ENCODE assay signal across 8 cellular contexts in genomic region chr12:57772429-57773322, GRCh38. TPM values are rescaled to one million over a fixed set of nuclear protein-coding genes. Genes with fewer than 3 reads are reported as not detected.
A peak's percentile ranks its signal among the peaks of the same experiment; 100 is the strongest.
DNase-seq lines count a peak whose midpoint lies in the region; ATAC-seq, FAIRE-seq and TF ChIP-seq lines count a peak whose summit lies in the region.

TSS of gene EEF1AKMT3 (plus strand) at chr12:57772614. CDS start at chr12:57772725, 111 bp downstream.

- H4K91ac ChIP-seq in H1 (replicated peaks; ENCODE audit: insufficient read length, low read length) (peak within 1 kb of the TSS; percentile 96), mesenchymal stem cell (ENCODE audit: low read length) (peak within 1 kb of the TSS; percentile 91)

- TF ChIP-seq CTCF in H1 (IDR thresholded peaks at IDR 0.05; ENCODE audit: control extremely low read depth in 1 of 3, insufficient read depth in 1 of 3, low read depth in 1 of 3, low read length in 3 of 3) (no peak), thoracic aorta (IDR thresholded peaks at IDR 0.05) (no peak)

- no peaks in the 10 kb centered on the region; the same call in 1 of the 2 replicates for H3K79me1 ChIP-seq in H1 (ENCODE audit: low read depth, low read length)
- peaks cover 15% of the 10 kb centered on the region for H3K79me1 ChIP-seq in mesenchymal stem cell (replicated peaks; ENCODE audit: low read length, poor library complexity, severe bottlenecking)

- WGBS in H1 (ENCODE audit: extremely low coverage in 1 of 2, insufficient coverage in 1 of 2, insufficient read length in 1 of 2, insufficient replicate concordance in 2 of 2, low coverage in 1 of 2, low lambda C conversion rate in 2 of 2, missing lambda C conversion rate in 1 of 2), 2 experiments, result 7% methylated on average over 40 of the region's 67 CpGs; no CpG with 5 or more reads in 1 of the 2 experiments
- WGBS in mesenchymal stem cell, result 1% methylated on average over 59 of the region's 67 CpGs

- POLR2A ChIA-PET in H1 (lab: Charles Lee; ENCODE audit: partially characterized antibody), result interaction anchor here (0.7 to 2.0 kb wide), 31 partner anchors 8 to 179 kb away, joined by 3 to 22 read pairs (median 4); partner anchors contain the start of genes CTDSP2, MARCHF9, TSFM and TSPAN31

- H3K9ac ChIP-seq in HUES48 (ENCODE audit: low read depth, low read length), result peak within 1 kb of the TSS; percentile 100
- H3K9ac ChIP-seq in H1 (replicated peaks in 1 of 4; ENCODE audit: extremely low read depth in 1 of 4, low read depth in 3 of 4, low read length in 3 of 4), result peak within 1 kb of the TSS; percentile 98 to 100 (median 99)
- peak within 1 kb of the TSS; percentile 95 for H3K9ac ChIP-seq in mesenchymal stem cell (ENCODE audit: low read length)

- H3K4me1 ChIP-seq in HUES48 (ENCODE audit: control insufficient read depth, insufficient read depth, low read length), result no peaks in the 10 kb centered on the region
- H3K4me1 ChIP-seq in H1 (replicated peaks in 1 of 4; ENCODE audit: control insufficient read depth in 3 of 4, insufficient read depth in 4 of 4, low read length in 3 of 4), result peaks cover 0 to 3% (median 1%) of the 10 kb centered on the region in 4 experiments; a peak in 3 of 7 replicates
- peaks cover 12% of the 10 kb centered on the region for H3K4me1 ChIP-seq in mesenchymal stem cell (ENCODE audit: control insufficient read depth, insufficient read depth, low read depth, low read length)
- peaks cover 9 to 24% of the 10 kb centered on the region in 2 donors for H3K4me1 ChIP-seq in thoracic aorta (ENCODE audit: control insufficient read depth in 1 of 2, low read depth in 2 of 2)

- H3K4me3 ChIP-seq in HUES48 (ENCODE audit: low read depth, low read length) (peak within 1 kb of the TSS; percentile 97), H1 (ENCODE audit: extremely low read depth in 1 of 4, insufficient read depth in 2 of 4, low read depth in 3 of 4, low read length in 4 of 4) (peak within 1 kb of the TSS; percentile 79 to 99 (median 95)), mesenchymal stem cell (ENCODE audit: insufficient read depth in 1 of 2, low read depth in 1 of 2, low read length in 2 of 2) (peak within 1 kb of the TSS; percentile 70 to 98), thoracic aorta (peak within 1 kb of the TSS; percentile 97)

- H3K4me2 ChIP-seq in H1 (ENCODE audit: insufficient read depth in 1 of 2, low read depth in 2 of 2, low read length in 2 of 2), result peak within 1 kb of the TSS; percentile 96 to 99
- peak within 1 kb of the TSS; percentile 99 for H3K4me2 ChIP-seq in mesenchymal stem cell (ENCODE audit: low read length, poor library complexity, severe bottlenecking)

- H3K4ac ChIP-seq in H1 (replicated peaks; ENCODE audit: insufficient read length, low read depth, low read length) (peak within 1 kb of the TSS; percentile 91), mesenchymal stem cell (ENCODE audit: low read depth in 1 of 2, low read length in 2 of 2) (peak within 1 kb of the TSS; percentile 39 to 97)

- peak within 1 kb of the TSS; percentile 99 for H3K18ac ChIP-seq in H1 (ENCODE audit: extremely low read depth, low read length)
- peak within 1 kb of the TSS; percentile 68 to 99 for H3K18ac ChIP-seq in mesenchymal stem cell (ENCODE audit: low read depth in 1 of 2, low read length in 2 of 2)

- peaks cover 12% of the 10 kb centered on the region; the same call in 1 of the 2 replicates for H3K23me2 ChIP-seq in H1 (ENCODE audit: low read depth, low read length)

- H2BK15ac ChIP-seq in H1 (ENCODE audit: low read length) (peak within 1 kb of the TSS; percentile 99), mesenchymal stem cell (ENCODE audit: low read depth, poor library complexity, severe bottlenecking) (peak within 1 kb of the TSS; percentile 30)

- ATAC-seq in GM21367 (IDR thresholded peaks at IDR 0.05; ENCODE audit: unreplicated experiment), result peak; percentile 29
- peak; percentile 20 for ATAC-seq in thoracic aorta (ENCODE audit: insufficient number of reproducible peaks, low FRiP score, low read depth)

- peak within 1 kb of the TSS; percentile 99 for H2BK12ac ChIP-seq in H1 (ENCODE audit: low read depth, low read length)
- H2BK12ac ChIP-seq in mesenchymal stem cell (ENCODE audit: low read length in 2 of 2), result peak within 1 kb of the TSS; percentile 23 to 91

- H3K14ac ChIP-seq in H1 (ENCODE audit: insufficient read length) (no peak within 1 kb of the TSS), mesenchymal stem cell (ENCODE audit: low read length in 2 of 2) (peak within 1 kb of the TSS in 1 of 2 experiments; percentile 46)

- H3K27ac ChIP-seq in HUES48 (ENCODE audit: low read depth, low read length) (peak within 1 kb of the TSS; percentile 98), H1 (ENCODE audit: low read depth, low read length) (peak within 1 kb of the TSS; percentile 99), mesenchymal stem cell (ENCODE audit: low read length, poor library complexity, severe bottlenecking) (peak within 1 kb of the TSS; percentile 89), thoracic aorta (peak within 1 kb of the TSS; percentile 94 to 98)

- H2AFZ ChIP-seq in H1 (ENCODE audit: low read length), result peak within 1 kb of the TSS; percentile 80
- peak within 1 kb of the TSS; percentile 74 for H2AFZ ChIP-seq in mesenchymal stem cell (ENCODE audit: low read depth, low read length)

- peak within 1 kb of the TSS; percentile 99 for H4K5ac ChIP-seq in H1 (ENCODE audit: insufficient read length, low read depth, low read length)

- no peaks in the 10 kb centered on the region for H3K9me3 ChIP-seq in HUES48 (ENCODE audit: control insufficient read depth, insufficient read depth, low read length)
- H3K9me3 ChIP-seq in H1 (ENCODE audit: insufficient read depth in 2 of 2, low read depth in 1 of 2, low read length in 1 of 2), result no peaks in the 10 kb centered on the region
- H3K9me3 ChIP-seq in mesenchymal stem cell (ENCODE audit: control insufficient read depth, low read length), result no peaks in the 10 kb centered on the region
- no peaks in the 10 kb centered on the region for H3K9me3 ChIP-seq in thoracic aorta

- no peak for TF ChIP-seq EP300 in H1 (IDR thresholded peaks at IDR 0.05; ENCODE audit: borderline replicate concordance in 1 of 2, low read depth in 2 of 2, low read length in 2 of 2)

- H2BK120ac ChIP-seq in H1 (replicated peaks; ENCODE audit: low read depth, low read length) (peak within 1 kb of the TSS; percentile 86), mesenchymal stem cell (ENCODE audit: low read depth, low read length) (no peak within 1 kb of the TSS)

- peaks cover 33% of the 10 kb centered on the region for H3K36me3 ChIP-seq in HUES48 (ENCODE audit: control insufficient read depth, insufficient read depth, low read length)
- H3K36me3 ChIP-seq in H1 (ENCODE audit: control insufficient read depth in 2 of 4, insufficient read depth in 4 of 4, low read length in 3 of 4), result peaks cover 10 to 17% (median 13%) of the 10 kb centered on the region in 4 experiments; a peak in 7 of 8 replicates
- H3K36me3 ChIP-seq in mesenchymal stem cell (ENCODE audit: control insufficient read depth in 1 of 2, insufficient read depth in 2 of 2, low read depth in 1 of 2, low read length in 2 of 2), result peaks cover 25 to 56% of the 10 kb centered on the region in 2 experiments
- H3K36me3 ChIP-seq in thoracic aorta, result peaks cover 8% of the 10 kb centered on the region

- TF ChIP-seq POLR2A in H1 (IDR thresholded peaks at IDR 0.05; ENCODE audit: control extremely low read depth in 1 of 2, low read depth in 2 of 2, low read length in 2 of 2), result no peak

- H3K27me3 ChIP-seq in HUES48 (ENCODE audit: control insufficient read depth, insufficient read depth, low read length), result peaks cover 6% of the 10 kb centered on the region; the same call in 1 of the 2 replicates
- peaks cover 0 to 4% (median 1%) of the 10 kb centered on the region in 4 experiments; a peak in 2 of 7 replicates for H3K27me3 ChIP-seq in H1 (replicated peaks in 1 of 4; ENCODE audit: control insufficient read depth in 3 of 4, extremely low read depth in 1 of 4, insufficient read depth in 3 of 4, low read length in 3 of 4)
- H3K27me3 ChIP-seq in mesenchymal stem cell (ENCODE audit: control insufficient read depth in 1 of 2, insufficient read depth in 1 of 2, low read length in 2 of 2), result peaks cover 0 to 2% of the 10 kb centered on the region in 2 experiments
- no peaks in the 10 kb centered on the region for H3K27me3 ChIP-seq in thoracic aorta (replicated peaks; ENCODE audit: insufficient read depth)

- CTCF ChIA-PET in H1 (lab: Charles Lee; ENCODE audit: partially characterized antibody), result interaction anchor here (0.6 to 4.5 kb wide), 8 partner anchors 10 to 79 kb away, joined by 3 to 28 read pairs (median 4); partner anchors contain the start of genes OS9 and TSFM

- no peak for FAIRE-seq in H1 (lab: Jason Lieb, UNC)

- H2BK5ac ChIP-seq in H1 (ENCODE audit: low read depth, low read length), result peak within 1 kb of the TSS; percentile 100
- H2BK5ac ChIP-seq in mesenchymal stem cell (ENCODE audit: low read depth, low read length, poor library complexity, severe bottlenecking), result no peak within 1 kb of the TSS

- TF ChIP-seq RAD21 in H1 (IDR thresholded peaks at IDR 0.05 in 1 of 2, conservative IDR thresholded peaks at IDR 0.05 in 1 of 2; ENCODE audit: low read depth in 2 of 2, low read length in 2 of 2), result no peak

- H4K20me1 ChIP-seq in H1 (replicated peaks in 1 of 2; ENCODE audit: control insufficient read depth in 1 of 2, insufficient read depth in 2 of 2, low read length in 2 of 2), result no peaks in the 10 kb centered on the region

- no peak within 1 kb of the TSS; the same call in 1 of the 2 replicates for H2AK5ac ChIP-seq in H1 (ENCODE audit: low read depth, low read length)
- no peak within 1 kb of the TSS for H2AK5ac ChIP-seq in mesenchymal stem cell (ENCODE audit: low read length, severe bottlenecking)

- H3K23ac ChIP-seq in H1 (ENCODE audit: insufficient read length) (no peak within 1 kb of the TSS), mesenchymal stem cell (ENCODE audit: low read length in 2 of 2) (peak within 1 kb of the TSS in 1 of 2 experiments; percentile 23)

- peak within 1 kb of the TSS; percentile 100 for H4K8ac ChIP-seq in H1 (ENCODE audit: extremely low read depth, insufficient read depth, low read length)
- H4K8ac ChIP-seq in mesenchymal stem cell (ENCODE audit: low read length), result peak within 1 kb of the TSS; percentile 73

- H3K79me2 ChIP-seq in H1 (ENCODE audit: control insufficient read depth in 1 of 2, insufficient read depth in 2 of 2, low read length in 2 of 2), result 0 out of 4 replicates have a peak, but pooled peaks cover 0 to 7% of the 10 kb centered on the region in 2 experiments

- peak within 1 kb of the TSS; percentile 85 for H3K56ac ChIP-seq in H1 (replicated peaks; ENCODE audit: insufficient read length, low read depth, low read length)

- H2BK20ac ChIP-seq in H1 (ENCODE audit: low read length), result 0 out of 2 replicates have a peak within 1 kb of the TSS, but pooled peaks have one; percentile 82

- DNase-seq in COLO668 (lab: John Stamatoyannopoulos, UW; ENCODE audit: unreplicated experiment) (peak; percentile 43), T-helper 9 cell (peak; percentile 21), H1 (ENCODE audit: low read depth in 1 of 2, low spot score in 2 of 2) (no peak), mesenchymal stem cell (peak; percentile 79), thoracic aorta (ENCODE audit: low spot score) (peak; percentile 36)
- DNase-seq in central memory CD4-positive, alpha-beta T cell, result no peak

RNA-seq across cellular contexts. Expression of gene EEF1AKMT3, which starts in this region (rescaled TPM):
- total RNA-seq in H1 (2021; fragmentation: NEBNext Ultra II Directional; extraction: Animal tissue kit (Norgen Biotek cat#: 25700)), result 3.1 and 3.8 TPM in 2 replicates
- polyA plus RNA-seq in H1 (2011; rRNA removed), result 3.6 and 4.4 TPM in 2 replicates
- polyA plus RNA-seq in H1 (2011; cell fraction: cytosol; rRNA removed), result 4.2 TPM
- 3.5 TPM for polyA plus RNA-seq in H1 (2011; cell fraction: nucleus; rRNA removed)
- 3.3 to 5.1 TPM (median 4.8 TPM) in 4 replicates for polyA plus RNA-seq in H1 (2012, experiment 1 of 2)
- 1.9 TPM for polyA plus RNA-seq in H1 (2012, experiment 2 of 2)
- polyA plus RNA-seq in H1 (2013, experiment 1 of 2), result 2.0 TPM
- 1.8 TPM for polyA plus RNA-seq in H1 (2013, experiment 2 of 2)
- polyA minus RNA-seq in H1 (2011; rRNA and poly(A)+ RNA removed), result 4.0 and 6.4 TPM in 2 replicates
- 3.2 TPM for polyA minus RNA-seq in H1 (2011; cell fraction: cytosol; rRNA and poly(A)+ RNA removed)
- polyA minus RNA-seq in H1 (2011; cell fraction: nucleus; rRNA and poly(A)+ RNA removed), result 5.9 TPM
- 6.7 TPM for polyA plus RNA-seq in mesenchymal stem cell (2013, experiment 1 of 2)
- polyA plus RNA-seq in mesenchymal stem cell (2013, experiment 2 of 2), result 6.8 TPM
- total RNA-seq in thoracic aorta, result 1 to 10 TPM; 7.0 to 9.7 TPM

Comparison
In these comparisons a context has a peak if more than half of its experiments do, and no peak if none do; other contexts are left out.
1. DNase-seq: peak in COLO668 (single experiment), T-helper 9 cell (single experiment), mesenchymal stem cell (single experiment) and thoracic aorta (single experiment); none in H1 (0 of 2) and central memory CD4-positive, alpha-beta T cell (single experiment).
2. Peak in every context shown above with its lines, with median percentiles within 50 percentile points of each other: H3K27ac ChIP-seq, H3K4me3 ChIP-seq and H3K9ac ChIP-seq.